8 cellular contexts compared by ENCODE assay signal in genomic region chr17:7214300-7215135, GRCh38. TPM values are rescaled to one million over a fixed set of nuclear protein-coding genes. Genes with fewer than 3 reads are reported as not detected.
A peak's percentile ranks its signal among the peaks of the same experiment; 100 is the strongest.
DNase-seq lines count a peak whose midpoint lies in the region; ATAC-seq and TF ChIP-seq lines count a peak whose summit lies in the region.

No MANE protein-coding gene starts in this region.

- peaks cover 4 to 12% of the 10 kb centered on the region in 2 donors for H3K36me3 Mint-ChIP-seq in CD14-positive monocyte

- H3K27me3 ChIP-seq in right lobe of liver, result no peaks in the 10 kb centered on the region

- peaks cover 1 to 11% (median 3%) of the 10 kb centered on the region in 3 donors for H3K27me3 Mint-ChIP-seq in CD14-positive monocyte (ENCODE audit: low read depth in 3 of 3)

- H3K4me1 ChIP-seq in right lobe of liver, result peaks cover 0 to 15% (median 5%) of the 10 kb centered on the region in 4 donors

- TF ChIP-seq CTCF in CD14-positive monocyte (IDR thresholded peaks at IDR 0.05) (peak; percentile 50), right lobe of liver (IDR thresholded peaks at IDR 0.05) (peak; percentile 51 to 67 (median 64))

- DNase-seq in CD14-positive monocyte (ENCODE audit: low spot score) (peak; percentile 95), NCI-H774 (lab: John Stamatoyannopoulos, UW) (peak; percentile 90), dermis microvascular lymphatic vessel endothelial cell (ENCODE audit: low read depth in 2 of 2) (peak; percentile 92 to 98), right lobe of liver (peak; percentile 98 to 99 (median 98))
- peak; percentile 99 for DNase-seq in activated CD4-positive, alpha-beta T cell treated with anti-CD3 and anti-CD28 coated beads, Interleukin-2, amount 50 U/mL, for 4 hours
- DNase-seq in stimulated activated CD4-positive, alpha-beta T cell treated with anti-CD3 and anti-CD28 coated beads, Interleukin-4, amount 100 ng/mL, for 24 hours, result peak; percentile 99

- H3K9me3 Mint-ChIP-seq in CD14-positive monocyte, result no peaks in the 10 kb centered on the region

- peak overlapping the region; percentile 37 to 49 (median 38) for H3K4me3 ChIP-seq in right lobe of liver

- intact Hi-C loops in CD14-positive monocyte (cut with micrococcal nuclease), result loop anchor here in 1 of 2 donors (2.0 to 10.0 kb wide), 3 partner anchors 20 to 190 kb away; partner anchors contain the start of genes CTDNEP1, DVL2, ELP5 and NLGN2
- intact Hi-C loops in right lobe of liver (cut with DNase I), result no loop called here

- peaks cover 66% of the 10 kb centered on the region for H3K4me1 Mint-ChIP-seq in CD14-positive monocyte

- peak overlapping the region; percentile 89 to 90 for H3K4me3 Mint-ChIP-seq in CD14-positive monocyte

- ATAC-seq in GM19452 (IDR thresholded peaks at IDR 0.05; ENCODE audit: unreplicated experiment) (peak; percentile 73), HG03571 (IDR thresholded peaks at IDR 0.05; ENCODE audit: unreplicated experiment) (peak; percentile 70), right lobe of liver (peak; percentile 88 to 93 (median 90))

- no peaks in the 10 kb centered on the region for H3K36me3 ChIP-seq in right lobe of liver

- no peaks in the 10 kb centered on the region for H3K9me3 ChIP-seq in right lobe of liver

- H3K27ac Mint-ChIP-seq in CD14-positive monocyte, result peak overlapping the region; percentile 91 to 100 (median 99)

- peak overlapping the region in 2 of 3 donors; percentile 29 to 34 for H3K27ac ChIP-seq in right lobe of liver

- 1% methylated on average over 31 of the region's 45 CpGs for WGBS in right lobe of liver (ENCODE audit: insufficient coverage, low coverage, low lambda C conversion rate, missing lambda C conversion rate)

- no peak for TF ChIP-seq POLR2A in right lobe of liver (IDR thresholded peaks at IDR 0.05)

RNA-seq across cellular contexts. Expression of gene DLG4, which starts 5.1 kb away (rescaled TPM):
- polyA plus RNA-seq in CD14-positive monocyte, result under 1 TPM; 0.37 to 0.39 TPM
- total RNA-seq in dermis microvascular lymphatic vessel endothelial cell, result 5.3 and 11.4 TPM in 2 replicates
- total RNA-seq in right lobe of liver, result 1 to 10 TPM; 3.0 to 6.4 (median 4.1) TPM

RNA-seq across cellular contexts. Expression of gene ACADVL, which starts 5.2 kb away (rescaled TPM):
- 100 to 1,000 TPM; 152 to 154 TPM for polyA plus RNA-seq in CD14-positive monocyte
- 219 and 341 TPM in 2 replicates for total RNA-seq in dermis microvascular lymphatic vessel endothelial cell
- total RNA-seq in right lobe of liver, result 1,000 to 10,000 TPM in 3 of 6 experiments, 100 to 1,000 TPM in 3; 640 to 1,849 (median 1,071) TPM

RNA-seq across cellular contexts. Expression of gene DVL2, which starts 19.8 kb away (rescaled TPM):
- 1 to 10 TPM; 7.0 to 7.8 TPM for polyA plus RNA-seq in CD14-positive monocyte
- total RNA-seq in dermis microvascular lymphatic vessel endothelial cell (28.6 and 37.0 TPM in 2 replicates), right lobe of liver (10 to 100 TPM in 4 of 6 experiments, 1 to 10 TPM in 2; 9.6 to 13.5 (median 12.8) TPM)

RNA-seq across cellular contexts. Expression of gene PHF23, which starts 24.7 kb away (rescaled TPM):
- 10 to 100 TPM; 12.0 to 12.9 TPM for polyA plus RNA-seq in CD14-positive monocyte
- total RNA-seq in dermis microvascular lymphatic vessel endothelial cell (29.7 and 45.6 TPM in 2 replicates), right lobe of liver (10 to 100 TPM; 16.0 to 24.3 (median 18.2) TPM)

RNA-seq across cellular contexts. Expression of gene GABARAP, which starts 27.7 kb away (rescaled TPM):
- polyA plus RNA-seq in CD14-positive monocyte, result 1,000 to 10,000 TPM; 2,814 to 2,937 TPM
- 92.6 and 197 TPM in 2 replicates for total RNA-seq in dermis microvascular lymphatic vessel endothelial cell
- total RNA-seq in right lobe of liver, result 100 to 1,000 TPM; 238 to 330 (median 244) TPM

Comparison
In these comparisons a context has a peak if more than half of its experiments do, and no peak if none do; other contexts are left out.
1. Peak in every context shown above with its lines: DNase-seq, ATAC-seq, H3K4me3 ChIP-seq and H3K27ac ChIP-seq.